In the genomic region with DNA sequence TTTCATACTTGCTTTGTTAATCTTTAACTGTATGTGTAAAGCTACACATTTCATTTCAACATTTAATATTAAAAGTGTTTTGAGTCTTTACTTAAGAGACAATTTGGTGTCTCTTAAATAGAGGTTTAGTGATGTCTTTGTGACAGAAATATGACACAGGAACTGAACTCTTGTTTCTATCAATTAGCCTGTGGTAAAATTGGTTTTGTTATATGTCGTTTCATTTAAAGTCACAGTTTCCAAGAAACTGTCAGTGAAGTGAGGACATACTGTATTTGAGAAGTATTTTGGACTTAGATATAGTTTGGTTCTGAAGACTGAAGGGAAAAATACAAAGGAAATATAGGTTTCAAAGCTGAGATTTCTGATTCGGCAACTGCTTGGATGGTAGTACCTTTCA, we compare ENCODE assay signal across 21 cellular contexts.
"Had no signal": no experiment of that assay in that cellular context is flagged by ENCODE, and none has a peak within 500 bp of the region (broad histone marks: within the 10 kb centered on the region; RNA-seq: fewer than 3 reads in every experiment).

No MANE protein-coding gene starts in this region.

- H3K27ac ChIP-seq: adrenal gland, breast epithelium, esophagus muscularis mucosa, gastroesophageal sphincter, suprapubic skin, transverse colon, vagina had no signal

- DNase-seq: activated CD4-positive, alpha-beta T cell treated with anti-CD3 and anti-CD28 coated beads, Interleukin-2, amount 10 ng/mL, durations not matched to agents 24 days and 14 days; activated CD8-positive, alpha-beta T cell treated with anti-CD3 and anti-CD28 coated beads, Interleukin-2, amount 10 ng/mL, durations not matched to agents 7 days and 5 days; activated effector memory CD4-positive, alpha-beta T cell treated with anti-CD3 and anti-CD28 coated beads, Interleukin-2, amount 50 U/mL, for 16 hours; activated T-cell treated with anti-CD3 and anti-CD28 coated beads, Interleukin-2, amount 50 U/mL, for 48 hours; adrenal gland; cortex of kidney; effector CD4-positive, alpha-beta T cell; heart left ventricle; kidney; stimulated activated CD4-positive, alpha-beta T cell treated with anti-CD3 and anti-CD28 coated beads, Interleukin-2, amount 100 ng/mL, for 24 hours; stimulated activated naive CD8-positive, alpha-beta T cell treated with anti-CD3 and anti-CD28 coated beads, Interleukin-15, amount 100 ng/mL, for 72 hours; T1000; transverse colon had no signal

- FAIRE-seq: astrocyte, kidney had no signal

- H3K27me3 ChIP-seq: adrenal gland, breast epithelium, esophagus muscularis mucosa, gastroesophageal sphincter, heart left ventricle, suprapubic skin, transverse colon, vagina had no signal

- H3K4me3 ChIP-seq: adrenal gland, breast epithelium, esophagus muscularis mucosa, gastroesophageal sphincter, heart left ventricle, lung, suprapubic skin, transverse colon, vagina had no signal

- H3K9me3 ChIP-seq: adrenal gland, breast epithelium, esophagus muscularis mucosa, gastroesophageal sphincter, heart left ventricle, suprapubic skin, transverse colon, vagina had no signal

- H3K36me3 ChIP-seq: adrenal gland, breast epithelium, vagina had no signal

- H3K4me1 ChIP-seq: adrenal gland, breast epithelium had no signal

- ATAC-seq: activated CD8-positive, alpha-beta T cell treated with anti-CD3 and anti-CD28 coated beads, Interleukin-2, amount 10 ng/mL, durations not matched to agents 7 days and 5 days; gastroesophageal sphincter; left lobe of liver; stimulated activated naive CD8-positive, alpha-beta T cell treated with anti-CD3 and anti-CD28 coated beads, Interleukin-15, amount 100 ng/mL, for 72 hours had no signal
